Comparison of ENCODE assay signal across 1 cellular context in the genomic region with DNA sequence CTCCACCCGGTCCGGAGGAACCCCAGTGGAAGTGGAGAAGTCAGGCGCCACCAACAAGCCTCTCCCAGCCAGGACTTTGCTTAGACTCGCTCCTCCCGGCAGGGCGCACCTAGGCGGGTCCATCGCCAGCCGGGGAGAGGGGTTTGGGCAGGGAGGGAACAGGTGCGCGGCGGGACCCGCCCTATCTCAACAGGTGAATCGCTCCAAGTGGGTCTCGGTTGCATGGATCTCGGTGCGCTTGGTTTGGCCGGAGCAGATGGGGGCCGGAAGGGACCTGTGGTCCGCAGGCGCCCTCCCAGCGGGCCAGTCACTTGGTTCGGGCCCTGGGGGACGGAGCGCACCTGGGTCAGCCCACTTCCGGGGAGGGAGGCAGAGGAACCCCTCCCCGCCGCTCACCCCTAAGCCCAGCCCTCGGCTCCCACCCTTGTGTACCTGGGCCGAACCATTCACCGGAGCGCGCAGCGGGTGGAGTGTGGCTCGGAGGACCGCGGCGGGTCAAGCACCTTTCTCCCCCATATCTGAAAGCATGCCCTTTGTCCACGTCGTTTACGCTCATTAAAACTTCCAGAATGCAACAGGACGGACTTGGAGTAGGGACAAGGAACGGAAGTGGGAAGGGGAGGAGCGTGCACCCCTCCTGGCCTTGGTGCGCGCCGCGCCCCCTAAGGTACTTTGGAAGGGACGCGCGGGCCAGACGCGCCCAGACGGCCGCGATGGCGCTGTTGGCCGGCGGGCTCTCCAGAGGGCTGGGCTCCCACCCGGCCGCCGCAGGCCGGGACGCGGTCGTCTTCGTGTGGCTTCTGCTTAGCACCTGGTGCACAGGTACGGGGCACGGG.
TF ChIP-seq lines count a peak whose summit lies in the region.

Gene LSR, plus strand, starts transcription at position 693 of the 836 bp plus-strand sequence. Its CDS starts 21 bp downstream, at position 714.

TF ChIP-seq in K562, 482 proteins besides CTCF, POLR2A, EP300 and RAD21 (continued from another document and continues in another):
- no peak for TF ChIP-seq ARID3B (CRISPR knock-in tag; IDR thresholded peaks at IDR 0.05; ENCODE audit: borderline replicate concordance)
- TF ChIP-seq ZNF436 (CRISPR knock-in tag; IDR thresholded peaks at IDR 0.05) = no peak
- peak; percentile 88 for TF ChIP-seq TAF1 (IDR thresholded peaks at IDR 0.05; ENCODE audit: control insufficient read depth, extremely low read depth, insufficient read depth, low read length, severe bottlenecking)
- no peak for TF ChIP-seq ZNF395 (CRISPR knock-in tag; IDR thresholded peaks at IDR 0.05)
- TF ChIP-seq, protein P1, sequence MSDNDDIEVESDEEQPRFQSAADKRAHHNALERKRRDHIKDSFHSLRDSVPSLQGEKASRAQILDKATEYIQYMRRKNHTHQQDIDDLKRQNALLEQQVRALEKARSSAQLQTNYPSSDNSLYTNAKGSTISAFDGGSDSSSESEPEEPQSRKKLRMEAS (CRISPR knock-in tag; IDR thresholded peaks at IDR 0.05) = peak; percentile 43
- TF ChIP-seq ZFX (CRISPR knock-in tag; IDR thresholded peaks at IDR 0.05) = peak; percentile 69
- TF ChIP-seq, protein P2, sequence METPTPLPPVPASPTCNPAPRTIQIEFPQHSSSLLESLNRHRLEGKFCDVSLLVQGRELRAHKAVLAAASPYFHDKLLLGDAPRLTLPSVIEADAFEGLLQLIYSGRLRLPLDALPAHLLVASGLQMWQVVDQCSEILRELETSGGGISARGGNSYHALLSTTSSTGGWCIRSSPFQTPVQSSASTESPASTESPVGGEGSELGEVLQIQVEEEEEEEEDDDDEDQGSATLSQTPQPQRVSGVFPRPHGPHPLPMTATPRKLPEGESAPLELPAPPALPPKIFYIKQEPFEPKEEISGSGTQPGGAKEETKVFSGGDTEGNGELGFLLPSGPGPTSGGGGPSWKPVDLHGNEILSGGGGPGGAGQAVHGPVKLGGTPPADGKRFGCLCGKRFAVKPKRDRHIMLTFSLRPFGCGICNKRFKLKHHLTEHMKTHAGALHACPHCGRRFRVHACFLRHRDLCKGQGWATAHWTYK (CRISPR knock-in tag; IDR thresholded peaks at IDR 0.05) = no peak
- TF ChIP-seq NUFIP1 (IDR thresholded peaks at IDR 0.05; ENCODE audit: partially characterized antibody) = peak; percentile 79
- peak; percentile 42; the same call in 1 of the 2 replicates for TF ChIP-seq FOXJ2 (tag; IDR thresholded peaks at IDR 0.05)
- TF ChIP-seq BDP1 (IDR thresholded peaks at IDR 0.05; ENCODE audit: insufficient read depth, insufficient read length) = no peak
- TF ChIP-seq SOX6 (IDR thresholded peaks at IDR 0.05) = 0 out of 2 replicates have a peak, but pooled peaks have one; percentile 7
- no peak for TF ChIP-seq CTCFL (IDR thresholded peaks at IDR 0.05; ENCODE audit: borderline replicate concordance, insufficient read depth, low read depth, low read length, poor library complexity, severe bottlenecking)
- no peak for TF ChIP-seq CC2D1A (IDR thresholded peaks at IDR 0.05)
- TF ChIP-seq, protein P3, sequence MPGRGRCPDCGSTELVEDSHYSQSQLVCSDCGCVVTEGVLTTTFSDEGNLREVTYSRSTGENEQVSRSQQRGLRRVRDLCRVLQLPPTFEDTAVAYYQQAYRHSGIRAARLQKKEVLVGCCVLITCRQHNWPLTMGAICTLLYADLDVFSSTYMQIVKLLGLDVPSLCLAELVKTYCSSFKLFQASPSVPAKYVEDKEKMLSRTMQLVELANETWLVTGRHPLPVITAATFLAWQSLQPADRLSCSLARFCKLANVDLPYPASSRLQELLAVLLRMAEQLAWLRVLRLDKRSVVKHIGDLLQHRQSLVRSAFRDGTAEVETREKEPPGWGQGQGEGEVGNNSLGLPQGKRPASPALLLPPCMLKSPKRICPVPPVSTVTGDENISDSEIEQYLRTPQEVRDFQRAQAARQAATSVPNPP (IDR thresholded peaks at IDR 0.05; ENCODE audit: borderline replicate concordance, insufficient read depth, insufficient read length) = no peak
- no peak for TF ChIP-seq MED1 (CRISPR knock-in tag; IDR thresholded peaks at IDR 0.05; ENCODE audit: borderline replicate concordance)
- no peak for TF ChIP-seq ZNF431 (CRISPR knock-in tag; IDR thresholded peaks at IDR 0.05)
- TF ChIP-seq, protein P4, sequence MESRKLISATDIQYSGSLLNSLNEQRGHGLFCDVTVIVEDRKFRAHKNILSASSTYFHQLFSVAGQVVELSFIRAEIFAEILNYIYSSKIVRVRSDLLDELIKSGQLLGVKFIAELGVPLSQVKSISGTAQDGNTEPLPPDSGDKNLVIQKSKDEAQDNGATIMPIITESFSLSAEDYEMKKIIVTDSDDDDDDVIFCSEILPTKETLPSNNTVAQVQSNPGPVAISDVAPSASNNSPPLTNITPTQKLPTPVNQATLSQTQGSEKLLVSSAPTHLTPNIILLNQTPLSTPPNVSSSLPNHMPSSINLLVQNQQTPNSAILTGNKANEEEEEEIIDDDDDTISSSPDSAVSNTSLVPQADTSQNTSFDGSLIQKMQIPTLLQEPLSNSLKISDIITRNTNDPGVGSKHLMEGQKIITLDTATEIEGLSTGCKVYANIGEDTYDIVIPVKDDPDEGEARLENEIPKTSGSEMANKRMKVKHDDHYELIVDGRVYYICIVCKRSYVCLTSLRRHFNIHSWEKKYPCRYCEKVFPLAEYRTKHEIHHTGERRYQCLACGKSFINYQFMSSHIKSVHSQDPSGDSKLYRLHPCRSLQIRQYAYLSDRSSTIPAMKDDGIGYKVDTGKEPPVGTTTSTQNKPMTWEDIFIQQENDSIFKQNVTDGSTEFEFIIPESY (CRISPR knock-in tag; IDR thresholded peaks at IDR 0.05) = peak; percentile 38; the same call in 1 of the 2 replicates
- TF ChIP-seq HMBOX1 (IDR thresholded peaks at IDR 0.05) = no peak
- TF ChIP-seq ZBTB49 (CRISPR knock-in tag; IDR thresholded peaks at IDR 0.05; ENCODE audit: borderline replicate concordance) = no peak
- peak; percentile 92 for TF ChIP-seq MBD2 (IDR thresholded peaks at IDR 0.05; ENCODE audit: borderline replicate concordance, low read depth)
- TF ChIP-seq KDM4B (IDR thresholded peaks at IDR 0.05; ENCODE audit: borderline replicate concordance in 2 of 2, low read depth in 1 of 2) = peak in 1 of 2 experiments; percentile 83; a peak in 1 of 4 replicates
- no peak for TF ChIP-seq PHF21A (IDR thresholded peaks at IDR 0.05; ENCODE audit: borderline replicate concordance, low read depth)
- peak; percentile 9; the same call in 1 of the 2 replicates for TF ChIP-seq ZNF740 (CRISPR knock-in tag; IDR thresholded peaks at IDR 0.05)
- no peak; a peak in 1 of 4 replicates for TF ChIP-seq ZNF740 (tag; IDR thresholded peaks at IDR 0.05)
- no peak for TF ChIP-seq POLR3G (IDR thresholded peaks at IDR 0.05; ENCODE audit: extremely low read depth, insufficient read length, insufficient replicate concordance)
- TF ChIP-seq PHB2 (IDR thresholded peaks at IDR 0.05; ENCODE audit: low read depth) = no peak
- peak; percentile 79 for TF ChIP-seq CCNT2 (IDR thresholded peaks at IDR 0.05; ENCODE audit: borderline replicate concordance, extremely low read depth, insufficient read length, low read depth, low read length)
- TF ChIP-seq FOXM1 (IDR thresholded peaks at IDR 0.05; ENCODE audit: low read depth) = peak; percentile 86
- TF ChIP-seq FOXM1 (CRISPR knock-in tag; IDR thresholded peaks at IDR 0.05; ENCODE audit: low read depth) = no peak; the same call in 1 of the 2 replicates
- TF ChIP-seq POLR3A (IDR thresholded peaks at IDR 0.05; ENCODE audit: borderline replicate concordance, extremely low read depth, insufficient read depth, insufficient read length) = no peak
- TF ChIP-seq SP1 (CRISPR knock-in tag; IDR thresholded peaks at IDR 0.05) = peak; percentile 100
- TF ChIP-seq RBM15 (IDR thresholded peaks at IDR 0.05; ENCODE audit: insufficient read depth, low read length) = no peak
- TF ChIP-seq ZFP36 (IDR thresholded peaks at IDR 0.05; ENCODE audit: low read depth, low read length, partially characterized antibody) = no peak
- no peak for TF ChIP-seq ZNF444 (CRISPR knock-in tag; IDR thresholded peaks at IDR 0.05)
- TF ChIP-seq HLTF (IDR thresholded peaks at IDR 0.05) = no peak
- TF ChIP-seq, protein P5, sequence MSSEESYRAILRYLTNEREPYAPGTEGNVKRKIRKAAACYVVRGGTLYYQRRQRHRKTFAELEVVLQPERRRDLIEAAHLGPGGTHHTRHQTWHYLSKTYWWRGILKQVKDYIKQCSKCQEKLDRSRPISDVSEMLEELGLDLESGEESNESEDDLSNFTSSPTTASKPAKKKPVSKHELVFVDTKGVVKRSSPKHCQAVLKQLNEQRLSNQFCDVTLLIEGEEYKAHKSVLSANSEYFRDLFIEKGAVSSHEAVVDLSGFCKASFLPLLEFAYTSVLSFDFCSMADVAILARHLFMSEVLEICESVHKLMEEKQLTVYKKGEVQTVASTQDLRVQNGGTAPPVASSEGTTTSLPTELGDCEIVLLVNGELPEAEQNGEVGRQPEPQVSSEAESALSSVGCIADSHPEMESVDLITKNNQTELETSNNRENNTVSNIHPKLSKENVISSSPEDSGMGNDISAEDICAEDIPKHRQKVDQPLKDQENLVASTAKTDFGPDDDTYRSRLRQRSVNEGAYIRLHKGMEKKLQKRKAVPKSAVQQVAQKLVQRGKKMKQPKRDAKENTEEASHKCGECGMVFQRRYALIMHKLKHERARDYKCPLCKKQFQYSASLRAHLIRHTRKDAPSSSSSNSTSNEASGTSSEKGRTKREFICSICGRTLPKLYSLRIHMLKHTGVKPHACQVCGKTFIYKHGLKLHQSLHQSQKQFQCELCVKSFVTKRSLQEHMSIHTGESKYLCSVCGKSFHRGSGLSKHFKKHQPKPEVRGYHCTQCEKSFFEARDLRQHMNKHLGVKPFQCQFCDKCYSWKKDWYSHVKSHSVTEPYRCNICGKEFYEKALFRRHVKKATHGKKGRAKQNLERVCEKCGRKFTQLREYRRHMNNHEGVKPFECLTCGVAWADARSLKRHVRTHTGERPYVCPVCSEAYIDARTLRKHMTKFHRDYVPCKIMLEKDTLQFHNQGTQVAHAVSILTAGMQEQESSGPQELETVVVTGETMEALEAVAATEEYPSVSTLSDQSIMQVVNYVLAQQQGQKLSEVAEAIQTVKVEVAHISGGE (CRISPR knock-in tag; IDR thresholded peaks at IDR 0.05) = peak; percentile 64 to 91 (median 78); a peak in 4 of 6 replicates
- TF ChIP-seq ETV5 (CRISPR knock-in tag; IDR thresholded peaks at IDR 0.05; ENCODE audit: low read depth) = peak; percentile 79
